23 cellular contexts compared by ENCODE assay signal in the genomic region with DNA sequence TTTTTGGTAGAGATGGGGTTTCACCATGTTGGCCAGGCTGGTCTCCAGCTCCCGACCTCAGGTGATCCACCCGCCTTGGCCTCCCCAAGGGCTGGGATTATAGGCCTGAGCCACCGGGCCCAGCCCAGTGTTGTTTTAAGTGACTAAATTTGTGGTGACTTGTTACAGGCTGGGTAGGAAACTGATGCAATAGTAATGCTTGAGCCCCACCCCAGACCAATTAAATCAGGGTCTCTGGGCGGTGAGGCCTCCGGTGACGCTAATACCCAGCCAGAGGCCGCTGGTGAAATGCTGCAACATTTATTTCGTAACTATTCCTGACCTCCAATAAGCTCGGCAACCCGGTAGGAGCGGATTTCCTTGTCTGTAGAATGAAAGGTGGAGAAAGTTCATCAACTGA. TPM values are rescaled to one million over a fixed set of nuclear protein-coding genes. Genes with fewer than 3 reads are reported as not detected.
DNase-seq lines count a peak whose midpoint lies in the region; ATAC-seq and TF ChIP-seq lines count a peak whose summit lies in the region.
"Had no signal": no experiment of that assay in that cellular context is flagged by ENCODE, and none has a peak within 500 bp of the region (broad histone marks: within the 10 kb centered on the region; RNA-seq: fewer than 3 reads in every experiment).

No MANE protein-coding gene starts in this region.

- peak overlapping the region; percentile 21 for H3K27ac Mint-ChIP-seq in nephron progenitor cell
- H3K27ac Mint-ChIP-seq: CD8-positive, alpha-beta T cell; GM23338 had no signal

- TF ChIP-seq CTCF in right atrium auricular region (IDR thresholded peaks at IDR 0.05) (no peak), RWPE2 (IDR thresholded peaks at IDR 0.05; ENCODE audit: poor library complexity, severe bottlenecking) (no peak), nephron progenitor cell (IDR thresholded peaks at IDR 0.05) (no peak), transverse colon (IDR thresholded peaks at IDR 0.05) (no peak)

- TF ChIP-seq POLR2A in transverse colon (IDR thresholded peaks at IDR 0.05): no peak

- H3K4me1 Mint-ChIP-seq in nephron progenitor cell: peaks cover 27% of the 10 kb centered on the region
- H3K4me1 Mint-ChIP-seq: GM23338 had no signal

- H3K4me1 ChIP-seq in right atrium auricular region (no peaks in the 10 kb centered on the region), RWPE2 (ENCODE audit: insufficient read depth, poor library complexity, severe bottlenecking) (no peaks in the 10 kb centered on the region), transverse colon (no peaks in the 10 kb centered on the region)
- H3K4me1 ChIP-seq: Peyer's patch had no signal

- H3K36me3 Mint-ChIP-seq in nephron progenitor cell (ENCODE audit: low read depth): peaks cover 35% of the 10 kb centered on the region
- H3K36me3 Mint-ChIP-seq: CD8-positive, alpha-beta T cell had no signal

- intact Hi-C loops in cardiac septum (cut with DNase I) (no loop called here), transverse colon (cut with DNase I; ENCODE audit: low total_unique reads) (no loop called here)

- H3K27me3 Mint-ChIP-seq in nephron progenitor cell (ENCODE audit: low read depth, poor library complexity): peaks cover 11% of the 10 kb centered on the region

- no peaks in the 10 kb centered on the region for H3K36me3 ChIP-seq in right atrium auricular region
- H3K36me3 ChIP-seq in RWPE2 (ENCODE audit: low read depth): no peaks in the 10 kb centered on the region
- H3K36me3 ChIP-seq in transverse colon: no peaks in the 10 kb centered on the region
- H3K36me3 ChIP-seq: Peyer's patch had no signal

- in situ Hi-C loops in transverse colon (cut with MboI; ENCODE audit: low pct_ligation_motif_present in 1 of 4, low pct_unique_long_range_greater_than_20kb in 1 of 4, low sequenced_read_pairs in 3 of 4): no loop called here

- no peak overlapping the region for H3K4me3 Mint-ChIP-seq in nephron progenitor cell
- H3K4me3 Mint-ChIP-seq: CD8-positive, alpha-beta T cell; GM23338 had no signal

- no peak for TF ChIP-seq EP300 in transverse colon (IDR thresholded peaks at IDR 0.05; ENCODE audit: low read depth)

- H3K9me3 ChIP-seq in right atrium auricular region (no peaks in the 10 kb centered on the region), RWPE2 (ENCODE audit: severe bottlenecking) (no peaks in the 10 kb centered on the region), transverse colon (no peaks in the 10 kb centered on the region)
- H3K9me3 ChIP-seq: Peyer's patch had no signal

- DNase-seq in cardiac septum (ENCODE audit: low spot score): peak; percentile 26
- DNase-seq in right atrium auricular region (ENCODE audit: low spot score): no peak
- DNase-seq in RWPE2 (ENCODE audit: low spot score): no peak
- DNase-seq in nephron progenitor cell: no peak
- no peak for DNase-seq in NCI-H1417 treated with DMSO at 0.1 percent for 48 hours (lab: John Stamatoyannopoulos, UW)
- no peak for DNase-seq in MV-4-11 (lab: John Stamatoyannopoulos, UW)
- DNase-seq in transverse colon: no peak
- DNase-seq: 8988T; C1 segment of cervical spinal cord; CD8-positive, alpha-beta T cell; DND-41; KG1; NCI-H1048; NCI-H1436; NCI-H187 treated with DMSO at 0.1 percent for 48 hours; NCI-H510A; NCI-H748 treated with DMSO at 0.1 percent for 48 hours; Peyer's patch had no signal

- peaks cover 62% of the 10 kb centered on the region for H3K9me3 Mint-ChIP-seq in nephron progenitor cell
- H3K9me3 Mint-ChIP-seq: GM23338 had no signal

- H3K27ac ChIP-seq in right atrium auricular region: no peak overlapping the region
- H3K27ac ChIP-seq in RWPE2 (ENCODE audit: poor library complexity, severe bottlenecking): peak overlapping the region; percentile 14
- H3K27ac ChIP-seq in transverse colon: no peak overlapping the region
- H3K27ac ChIP-seq: Peyer's patch had no signal

- H3K4me3 ChIP-seq in right atrium auricular region: no peak overlapping the region
- H3K4me3 ChIP-seq in RWPE2 (ENCODE audit: severe bottlenecking): no peak overlapping the region
- H3K4me3 ChIP-seq in transverse colon: no peak overlapping the region
- H3K4me3 ChIP-seq: GM23338, Peyer's patch had no signal

- 76 to 100% methylated on average over 2 to 11 of the region's 11 CpGs for WGBS in transverse colon (ENCODE audit: low coverage in 1 of 2), 2 donors

- ATAC-seq in RWPE2 (ENCODE audit: low read depth): peak; percentile 72
- ATAC-seq: CD8-positive, alpha-beta T cell; GM23338; HCT116; Right ventricle myocardium inferior had no signal

- H3K27me3 ChIP-seq in right atrium auricular region (no peaks in the 10 kb centered on the region), RWPE2 (ENCODE audit: insufficient read depth, poor library complexity, severe bottlenecking) (no peaks in the 10 kb centered on the region), transverse colon (no peaks in the 10 kb centered on the region)
- H3K27me3 ChIP-seq: Peyer's patch had no signal

RNA-seq across cellular contexts. Expression of gene FZD10, which starts 42.2 kb away (rescaled TPM):
- total RNA-seq in cardiac septum (not detected), right atrium auricular region (under 1 TPM; 0.19 to 0.28 TPM), transverse colon (under 1 TPM in 2 of 4 donors, not detected in 2; 0.32 to 0.68 TPM)
- total RNA-seq: CD8-positive, alpha-beta T cell; OCI-LY7; Right ventricle myocardium inferior; SK-MEL-5 had no signal
